ENCODE assay signal across 8 cellular contexts in the genomic region with DNA sequence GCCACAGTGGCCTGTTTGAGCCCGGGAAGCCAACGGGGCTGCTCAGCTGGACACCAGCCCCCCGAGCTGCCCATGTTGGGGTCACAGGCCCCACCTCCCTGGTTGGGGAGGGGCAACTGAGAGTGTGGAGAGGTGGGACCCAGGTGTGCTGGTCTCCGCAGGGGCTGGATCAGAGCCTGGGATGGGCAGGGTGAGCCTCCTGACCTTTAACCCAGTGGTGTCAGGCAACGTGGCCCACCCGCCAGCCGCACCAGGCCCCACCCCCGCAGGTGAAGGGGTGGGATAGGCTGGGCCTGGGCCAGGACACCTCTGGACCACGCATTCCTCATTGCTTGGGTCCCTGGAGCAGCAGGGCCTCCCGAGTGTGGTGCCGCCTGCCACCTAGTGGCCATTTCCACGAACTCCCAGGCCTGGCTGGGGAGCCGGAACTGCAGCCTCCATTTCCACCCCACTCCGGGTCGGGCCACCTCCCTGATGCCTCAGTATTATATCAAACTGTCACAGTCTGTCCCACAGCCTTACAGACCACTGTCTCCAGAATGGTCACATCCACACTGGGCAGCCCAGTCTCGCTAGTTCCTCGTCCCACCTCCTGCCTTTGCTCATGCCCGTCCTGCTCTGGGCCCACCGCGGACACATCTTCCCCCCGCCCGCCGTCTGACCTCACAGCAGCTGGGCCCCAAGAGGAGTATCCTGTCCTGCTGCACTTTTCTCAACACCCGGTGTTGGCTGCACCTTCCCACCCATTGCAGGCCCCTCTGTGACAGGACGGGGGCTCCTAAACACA. TPM values are rescaled to one million over a fixed set of nuclear protein-coding genes. Genes with fewer than 3 reads are reported as not detected.
A peak's percentile ranks its signal among the peaks of the same experiment; 100 is the strongest.
DNase-seq lines count a peak whose midpoint lies in the region; ATAC-seq and TF ChIP-seq lines count a peak whose summit lies in the region.

No MANE protein-coding gene starts in this region.

- no peak overlapping the region for H3K9ac ChIP-seq in parathyroid adenoma

- ATAC-seq in SK-N-SH treated with all-trans-retinoic acid at 6 μM for 48 hours: peak; percentile 99

- DNase-seq in NCI-H1417 (lab: John Stamatoyannopoulos, UW) (peak; percentile 55 to 77 (median 60)), NCI-H1417 treated with DMSO at 0.1 percent for 48 hours (lab: John Stamatoyannopoulos, UW) (no peak), KG1 (lab: John Stamatoyannopoulos, UW) (peak; percentile 42), glomerular visceral epithelial cell (ENCODE audit: extremely low spot score) (peak; percentile 72), tibial nerve (ENCODE audit: low spot score in 2 of 2) (peak; percentile 51 to 69)
- DNase-seq in activated naive CD4-positive, alpha-beta T cell (lab: John Stamatoyannopoulos, UW): peak; percentile 41 to 72 (median 64)

- H3K9me3 ChIP-seq in parathyroid adenoma (ENCODE audit: control insufficient read depth, low read length): no peaks in the 10 kb centered on the region
- no peaks in the 10 kb centered on the region for H3K9me3 ChIP-seq in tibial nerve

- no peak overlapping the region for H3K4me2 ChIP-seq in parathyroid adenoma (ENCODE audit: low read length)

- H3K27me3 ChIP-seq in parathyroid adenoma (ENCODE audit: control insufficient read depth, insufficient read depth, low read length): no peaks in the 10 kb centered on the region
- H3K27me3 ChIP-seq in tibial nerve: no peaks in the 10 kb centered on the region

- H3K4me3 ChIP-seq in parathyroid adenoma (ENCODE audit: low read depth, low read length) (no peak overlapping the region), tibial nerve (no peak overlapping the region)

- 51 to 53% methylated on average over 15 to 17 of the region's 25 CpGs for WGBS in tibial nerve, 2 donors

- no peak for TF ChIP-seq POLR2A in tibial nerve (IDR thresholded peaks at IDR 0.05)

- H2AFZ ChIP-seq in parathyroid adenoma: no peak overlapping the region

- no peak overlapping the region for H3K27ac ChIP-seq in parathyroid adenoma
- H3K27ac ChIP-seq in tibial nerve: no peak overlapping the region

- no peak for TF ChIP-seq EP300 in tibial nerve (IDR thresholded peaks at IDR 0.05)

- no peaks in the 10 kb centered on the region for H3K79me2 ChIP-seq in parathyroid adenoma

- H3K36me3 ChIP-seq in parathyroid adenoma (ENCODE audit: control insufficient read depth, insufficient read depth, low read length): no peaks in the 10 kb centered on the region
- peaks cover 0 to 39% (median 0%) of the 10 kb centered on the region in 3 donors for H3K36me3 ChIP-seq in tibial nerve

- H3K4me1 ChIP-seq in parathyroid adenoma: no peaks in the 10 kb centered on the region
- peaks cover 0 to 7% (median 0%) of the 10 kb centered on the region in 4 donors for H3K4me1 ChIP-seq in tibial nerve

- TF ChIP-seq CTCF in parathyroid adenoma (IDR thresholded peaks at IDR 0.05): peak; percentile 73
- peak; percentile 89 to 95 (median 92) for TF ChIP-seq CTCF in tibial nerve (IDR thresholded peaks at IDR 0.05)

TF ChIP-seq in SK-N-SH treated with all-trans-retinoic acid at 6 μM for 48 hours, 23 proteins besides CTCF, POLR2A, EP300 and RAD21:
- TF ChIP-seq OSR1 (CRISPR knock-in tag; IDR thresholded peaks at IDR 0.05) (no peak), ZNF565 (CRISPR knock-in tag; conservative IDR thresholded peaks at IDR 0.05; ENCODE audit: low read depth) (no peak), ZFP30 (CRISPR knock-in tag; IDR thresholded peaks at IDR 0.05) (no peak), ZC3H10 (CRISPR knock-in tag; IDR thresholded peaks at IDR 0.05) (no peak), ISL1 (CRISPR knock-in tag; IDR thresholded peaks at IDR 0.05) (no peak), TCF4 (CRISPR knock-in tag; IDR thresholded peaks at IDR 0.05; ENCODE audit: borderline replicate concordance) (no peak), ZNF70 (CRISPR knock-in tag; IDR thresholded peaks at IDR 0.05) (no peak), ARNTL (CRISPR knock-in tag; IDR thresholded peaks at IDR 0.05; ENCODE audit: borderline replicate concordance, low read depth) (no peak), GLIS3 (CRISPR knock-in tag; IDR thresholded peaks at IDR 0.05) (no peak), PPARA (CRISPR knock-in tag; IDR thresholded peaks at IDR 0.05; ENCODE audit: borderline replicate concordance) (no peak), RARB (CRISPR knock-in tag; IDR thresholded peaks at IDR 0.05) (no peak), BACH2 (CRISPR knock-in tag; IDR thresholded peaks at IDR 0.05; ENCODE audit: borderline replicate concordance) (no peak), SNAI2 (CRISPR knock-in tag; IDR thresholded peaks at IDR 0.05) (no peak), TOX (CRISPR knock-in tag; IDR thresholded peaks at IDR 0.05; ENCODE audit: borderline replicate concordance) (no peak)
- TF ChIP-seq, protein P1, sequence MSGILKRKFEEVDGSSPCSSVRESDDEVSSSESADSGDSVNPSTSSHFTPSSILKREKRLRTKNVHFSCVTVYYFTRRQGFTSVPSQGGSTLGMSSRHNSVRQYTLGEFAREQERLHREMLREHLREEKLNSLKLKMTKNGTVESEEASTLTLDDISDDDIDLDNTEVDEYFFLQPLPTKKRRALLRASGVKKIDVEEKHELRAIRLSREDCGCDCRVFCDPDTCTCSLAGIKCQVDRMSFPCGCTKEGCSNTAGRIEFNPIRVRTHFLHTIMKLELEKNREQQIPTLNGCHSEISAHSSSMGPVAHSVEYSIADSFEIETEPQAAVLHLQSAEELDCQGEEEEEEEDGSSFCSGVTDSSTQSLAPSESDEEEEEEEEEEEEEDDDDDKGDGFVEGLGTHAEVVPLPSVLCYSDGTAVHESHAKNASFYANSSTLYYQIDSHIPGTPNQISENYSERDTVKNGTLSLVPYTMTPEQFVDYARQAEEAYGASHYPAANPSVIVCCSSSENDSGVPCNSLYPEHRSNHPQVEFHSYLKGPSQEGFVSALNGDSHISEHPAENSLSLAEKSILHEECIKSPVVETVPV (CRISPR knock-in tag; IDR thresholded peaks at IDR 0.05): no peak
- TF ChIP-seq, protein P2, sequence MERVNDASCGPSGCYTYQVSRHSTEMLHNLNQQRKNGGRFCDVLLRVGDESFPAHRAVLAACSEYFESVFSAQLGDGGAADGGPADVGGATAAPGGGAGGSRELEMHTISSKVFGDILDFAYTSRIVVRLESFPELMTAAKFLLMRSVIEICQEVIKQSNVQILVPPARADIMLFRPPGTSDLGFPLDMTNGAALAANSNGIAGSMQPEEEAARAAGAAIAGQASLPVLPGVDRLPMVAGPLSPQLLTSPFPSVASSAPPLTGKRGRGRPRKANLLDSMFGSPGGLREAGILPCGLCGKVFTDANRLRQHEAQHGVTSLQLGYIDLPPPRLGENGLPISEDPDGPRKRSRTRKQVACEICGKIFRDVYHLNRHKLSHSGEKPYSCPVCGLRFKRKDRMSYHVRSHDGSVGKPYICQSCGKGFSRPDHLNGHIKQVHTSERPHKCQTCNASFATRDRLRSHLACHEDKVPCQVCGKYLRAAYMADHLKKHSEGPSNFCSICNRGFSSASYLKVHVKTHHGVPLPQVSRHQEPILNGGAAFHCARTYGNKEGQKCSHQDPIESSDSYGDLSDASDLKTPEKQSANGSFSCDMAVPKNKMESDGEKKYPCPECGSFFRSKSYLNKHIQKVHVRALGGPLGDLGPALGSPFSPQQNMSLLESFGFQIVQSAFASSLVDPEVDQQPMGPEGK (CRISPR knock-in tag; IDR thresholded peaks at IDR 0.05; ENCODE audit: borderline replicate concordance): no peak
- TF ChIP-seq, protein P3, sequence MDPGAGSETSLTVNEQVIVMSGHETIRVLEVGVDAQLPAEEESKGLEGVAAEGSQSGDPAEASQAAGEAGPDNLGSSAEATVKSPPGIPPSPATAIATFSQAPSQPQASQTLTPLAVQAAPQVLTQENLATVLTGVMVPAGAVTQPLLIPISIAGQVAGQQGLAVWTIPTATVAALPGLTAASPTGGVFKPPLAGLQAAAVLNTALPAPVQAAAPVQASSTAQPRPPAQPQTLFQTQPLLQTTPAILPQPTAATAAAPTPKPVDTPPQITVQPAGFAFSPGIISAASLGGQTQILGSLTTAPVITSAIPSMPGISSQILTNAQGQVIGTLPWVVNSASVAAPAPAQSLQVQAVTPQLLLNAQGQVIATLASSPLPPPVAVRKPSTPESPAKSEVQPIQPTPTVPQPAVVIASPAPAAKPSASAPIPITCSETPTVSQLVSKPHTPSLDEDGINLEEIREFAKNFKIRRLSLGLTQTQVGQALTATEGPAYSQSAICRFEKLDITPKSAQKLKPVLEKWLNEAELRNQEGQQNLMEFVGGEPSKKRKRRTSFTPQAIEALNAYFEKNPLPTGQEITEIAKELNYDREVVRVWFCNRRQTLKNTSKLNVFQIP (CRISPR knock-in tag; IDR thresholded peaks at IDR 0.05; ENCODE audit: borderline replicate concordance, low read depth): no peak
- TF ChIP-seq, protein P4, sequence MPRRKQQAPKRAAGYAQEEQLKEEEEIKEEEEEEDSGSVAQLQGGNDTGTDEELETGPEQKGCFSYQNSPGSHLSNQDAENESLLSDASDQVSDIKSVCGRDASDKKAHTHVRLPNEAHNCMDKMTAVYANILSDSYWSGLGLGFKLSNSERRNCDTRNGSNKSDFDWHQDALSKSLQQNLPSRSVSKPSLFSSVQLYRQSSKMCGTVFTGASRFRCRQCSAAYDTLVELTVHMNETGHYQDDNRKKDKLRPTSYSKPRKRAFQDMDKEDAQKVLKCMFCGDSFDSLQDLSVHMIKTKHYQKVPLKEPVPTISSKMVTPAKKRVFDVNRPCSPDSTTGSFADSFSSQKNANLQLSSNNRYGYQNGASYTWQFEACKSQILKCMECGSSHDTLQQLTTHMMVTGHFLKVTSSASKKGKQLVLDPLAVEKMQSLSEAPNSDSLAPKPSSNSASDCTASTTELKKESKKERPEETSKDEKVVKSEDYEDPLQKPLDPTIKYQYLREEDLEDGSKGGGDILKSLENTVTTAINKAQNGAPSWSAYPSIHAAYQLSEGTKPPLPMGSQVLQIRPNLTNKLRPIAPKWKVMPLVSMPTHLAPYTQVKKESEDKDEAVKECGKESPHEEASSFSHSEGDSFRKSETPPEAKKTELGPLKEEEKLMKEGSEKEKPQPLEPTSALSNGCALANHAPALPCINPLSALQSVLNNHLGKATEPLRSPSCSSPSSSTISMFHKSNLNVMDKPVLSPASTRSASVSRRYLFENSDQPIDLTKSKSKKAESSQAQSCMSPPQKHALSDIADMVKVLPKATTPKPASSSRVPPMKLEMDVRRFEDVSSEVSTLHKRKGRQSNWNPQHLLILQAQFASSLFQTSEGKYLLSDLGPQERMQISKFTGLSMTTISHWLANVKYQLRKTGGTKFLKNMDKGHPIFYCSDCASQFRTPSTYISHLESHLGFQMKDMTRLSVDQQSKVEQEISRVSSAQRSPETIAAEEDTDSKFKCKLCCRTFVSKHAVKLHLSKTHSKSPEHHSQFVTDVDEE (CRISPR knock-in tag; IDR thresholded peaks at IDR 0.05): no peak

RNA-seq across cellular contexts. Expression of a gene that starts 13.3 kb away (rescaled TPM):
- 100 to 1,000 TPM; 103 to 150 (median 119) TPM for total RNA-seq in tibial nerve
